ENCODE assay signal across 8 cellular contexts in genomic region chr16:54928421-54929089, GRCh38. TPM values are rescaled to one million over a fixed set of nuclear protein-coding genes. Genes with fewer than 3 reads are reported as not detected.
DNase-seq lines count a peak whose midpoint lies in the region; TF ChIP-seq lines count a peak whose summit lies in the region.

No MANE protein-coding gene starts in this region.

- peak overlapping the region; percentile 95 for H3K27ac Mint-ChIP-seq in neural crest cell (ENCODE audit: unreplicated experiment)

- no peak for TF ChIP-seq CTCF in HFF-Myc (IDR thresholded peaks at IDR 0.05; ENCODE audit: low read depth, low read length, missing control alignments)
- no peak for TF ChIP-seq CTCF in WI38 (IDR thresholded peaks at IDR 0.05; ENCODE audit: low read depth, low read length)
- no peak for TF ChIP-seq CTCF in fibroblast of mammary gland (conservative IDR thresholded peaks at IDR 0.05; ENCODE audit: control insufficient read depth, insufficient read depth, low read depth, low read length)
- no peak for TF ChIP-seq CTCF in neural crest cell (conservative IDR thresholded peaks at IDR 0.05)

- no peaks in the 10 kb centered on the region for H3K9me3 Mint-ChIP-seq in neural crest cell

- H3K4me1 Mint-ChIP-seq in neural crest cell: peaks cover 41% of the 10 kb centered on the region

- peaks cover 54% of the 10 kb centered on the region for H3K27me3 Mint-ChIP-seq in neural crest cell (ENCODE audit: low read depth)

- H3K4me3 ChIP-seq in HFF-Myc (replicated peaks; ENCODE audit: low read depth, low read length) (peak overlapping the region; percentile 82), WI38 (ENCODE audit: low read depth, low read length) (peak overlapping the region; percentile 36), fibroblast of mammary gland (ENCODE audit: control insufficient read depth, low read depth, low read length) (peak overlapping the region; percentile 64)

- H3K4me3 Mint-ChIP-seq in neural crest cell: peak overlapping the region; percentile 98

- peaks cover 4% of the 10 kb centered on the region for H3K36me3 Mint-ChIP-seq in neural crest cell (ENCODE audit: low read depth)

- DNase-seq in stimulated activated CD8-positive, alpha-beta memory T cell treated with anti-CD3 and anti-CD28 coated beads, Interleukin-7, amount 100 ng/mL, for 4 hours (ENCODE audit: low read depth in 2 of 2): peak; percentile 3 to 18
- no peak for DNase-seq in stimulated activated CD8-positive, alpha-beta memory T cell treated with anti-CD3 and anti-CD28 coated beads, Interleukin-4, amount 100 ng/mL, for 48 hours
- DNase-seq in HFF-Myc (ENCODE audit: extremely low read depth, low read depth) (no peak), M059J (ENCODE audit: low read depth) (peak; percentile 81), fibroblast of mammary gland (ENCODE audit: low read depth) (peak; percentile 41), neural crest cell (ENCODE audit: low read depth, low spot score) (peak; percentile 38), HCEC 1CT (no peak)

RNA-seq across cellular contexts. Expression of gene IRX5, which starts 2.1 kb away (rescaled TPM):
- 1.2 and 3.9 TPM in 2 replicates for total RNA-seq in M059J (2014; rRNA removed; shearing (Covaris generic))
- 12.7 and 14.9 TPM in 2 replicates for total RNA-seq in neural crest cell

Comparison
In these comparisons a context has a peak if more than half of its experiments do, and no peak if none do; other contexts are left out.
1. DNase-seq: peak in stimulated activated CD8-positive, alpha-beta memory T cell treated with anti-CD3 and anti-CD28 coated beads, Interleukin-7, amount 100 ng/mL, for 4 hours (2 of 2), M059J (single experiment), fibroblast of mammary gland (single experiment) and neural crest cell (single experiment); none in stimulated activated CD8-positive, alpha-beta memory T cell treated with anti-CD3 and anti-CD28 coated beads, Interleukin-4, amount 100 ng/mL, for 48 hours (single experiment), HFF-Myc (single experiment) and HCEC 1CT (single experiment).
2. Peak in every context shown above with its lines, with median percentiles within 50 percentile points of each other: H3K4me3 ChIP-seq.